In genomic region chr1:85326381-85326780, GRCh38 we compare ENCODE assay signal across 19 cellular contexts.
"Had no signal": no experiment of that assay in that cellular context is flagged by ENCODE, and none has a peak within 500 bp of the region (broad histone marks: within the 10 kb centered on the region; RNA-seq: fewer than 3 reads in every experiment).

No MANE protein-coding gene starts in this region.

- ATAC-seq: activated naive CD4-positive, alpha-beta T cell treated with anti-CD3 and anti-CD28 coated beads, Interleukin-2, amount 50 U/mL, for 72 hours; activated T-helper 17 cell treated with anti-CD3 and anti-CD28 coated beads, Interleukin-2, amount 50 U/mL, for 72 hours; heart right ventricle; naive thymus-derived CD8-positive, alpha-beta T cell; stimulated activated naive B cell treated with anti-CD40 and anti-IgM and Interleukin-4, amounts not matched to agents 10 μg/mL and 1 μg/mL and 100 μg/mL, for 72 hours had no signal

- DNase-seq: activated CD4-positive, alpha-beta T cell treated with anti-CD3 and anti-CD28 coated beads, Interleukin-2, amount 50 U/mL, for 1 hour; activated CD4-positive, CD25-positive, alpha-beta regulatory T cell treated with anti-CD3 and anti-CD28 coated beads, Interleukin-2, amount 50 U/mL, for 72 hours; activated CD8-positive, alpha-beta memory T cell treated with anti-CD3 and anti-CD28 coated beads for 24 hours; activated CD8-positive, alpha-beta memory T cell treated with anti-CD3 and anti-CD28 coated beads, Interleukin-2, amount 50 U/mL, for 4 hours; activated T-cell treated with anti-CD3 and anti-CD28 coated beads, Interleukin-2, amount 50 U/mL, for 24 hours; aorta; central memory CD4-positive, alpha-beta T cell; heart right ventricle; islet precursor cell; lower lobe of right lung; naive thymus-derived CD8-positive, alpha-beta T cell; stimulated activated CD4-positive, alpha-beta T cell treated with anti-CD3 and anti-CD28 coated beads, Interleukin-2, amount 100 ng/mL, for 48 hours; stimulated activated CD8-positive, alpha-beta memory T cell treated with anti-CD3 and anti-CD28 coated beads, Interleukin-4, amount 100 ng/mL, for 48 hours; stimulated activated naive B cell treated with anti-CD40 and anti-IgM and Interleukin-4, amounts not matched to agents 10 μg/mL and 1 μg/mL and 100 μg/mL, for 72 hours; testis; WERI-Rb-1 had no signal

- H3K9me3 ChIP-seq: heart right ventricle, lower lobe of right lung, testis, vagina had no signal

- H3K36me3 ChIP-seq: heart right ventricle, lower lobe of right lung, vagina, WERI-Rb-1 had no signal

- H3K4me1 ChIP-seq: testis had no signal

- H3K27ac ChIP-seq: heart right ventricle, lower lobe of right lung, testis, vagina, WERI-Rb-1 had no signal

- H3K27me3 ChIP-seq: heart right ventricle, testis, vagina had no signal

- H3K4me3 ChIP-seq: heart right ventricle, lower lobe of right lung, testis, vagina had no signal
